In genomic region chr7:832968-833424, GRCh38 we compare ENCODE assay signal across 9 cellular contexts. TPM values are rescaled to one million over a fixed set of nuclear protein-coding genes. Genes with fewer than 3 reads are reported as not detected.
DNase-seq lines count a peak whose midpoint lies in the region; ATAC-seq, FAIRE-seq and TF ChIP-seq lines count a peak whose summit lies in the region.
"Had no signal": no experiment of that assay in that cellular context is flagged by ENCODE, and none has a peak within 500 bp of the region (broad histone marks: within the 10 kb centered on the region; RNA-seq: fewer than 3 reads in every experiment).

No MANE protein-coding gene starts in this region.

- TF ChIP-seq CTCF in RWPE2 (IDR thresholded peaks at IDR 0.05; ENCODE audit: poor library complexity, severe bottlenecking) (no peak), epithelial cell of esophagus (IDR thresholded peaks at IDR 0.05; ENCODE audit: insufficient read depth, low read depth, low read length, missing control alignments) (no peak), pancreas (IDR thresholded peaks at IDR 0.05) (no peak), progenitor cell of endocrine pancreas (IDR thresholded peaks at IDR 0.05; ENCODE audit: unreplicated experiment) (no peak)

- 0 out of 3 replicates have a peak, but pooled peaks have one; percentile 4 for ATAC-seq in RWPE2 (ENCODE audit: low read depth)
- no peak for ATAC-seq in pancreas

- POLR2A ChIA-PET in CD4-positive, alpha-beta memory T cell (lab: Charles Lee; ENCODE audit: partially characterized antibody) = interaction anchor here (1.1 to 3.1 kb wide), 6 partner anchors 16 to 229 kb away, joined by 3 to 50 read pairs (median 8); no protein-coding TSS in a partner anchor

- peaks cover 9 to 33% of the 10 kb centered on the region in 2 donors for H3K36me3 Mint-ChIP-seq in CD4-positive, alpha-beta memory T cell
- H3K36me3 Mint-ChIP-seq in progenitor cell of endocrine pancreas (ENCODE audit: insufficient read depth) = peaks cover 8% of the 10 kb centered on the region

- H3K27me3 Mint-ChIP-seq in CD4-positive, alpha-beta memory T cell = no peaks in the 10 kb centered on the region
- H3K27me3 Mint-ChIP-seq in progenitor cell of endocrine pancreas = no peaks in the 10 kb centered on the region

- H3K36me3 ChIP-seq in CD4-positive, alpha-beta memory T cell (ENCODE audit: insufficient read depth, low read length) = no peaks in the 10 kb centered on the region
- H3K36me3 ChIP-seq in RWPE2 (ENCODE audit: low read depth) (peaks cover 36% of the 10 kb centered on the region), pancreas (peaks cover 0 to 10% (median 0%) of the 10 kb centered on the region in 3 donors)

- intact Hi-C loops in CD4-positive, alpha-beta memory T cell (cut with micrococcal nuclease) = loop anchor here (1.0 kb wide), 3 partner anchors 17 to 47 kb away; no protein-coding TSS in a partner anchor
- intact Hi-C loops in pancreas (cut with DNase I) = no loop called here

- peaks cover 33 to 75% (median 52%) of the 10 kb centered on the region in 4 donors for H3K4me1 Mint-ChIP-seq in CD4-positive, alpha-beta memory T cell
- peaks cover 15% of the 10 kb centered on the region for H3K4me1 Mint-ChIP-seq in progenitor cell of endocrine pancreas (ENCODE audit: low read depth)

- no peaks in the 10 kb centered on the region for H3K27me3 ChIP-seq in CD4-positive, alpha-beta memory T cell (ENCODE audit: insufficient read depth, low read length)
- H3K27me3 ChIP-seq in RWPE2 (ENCODE audit: insufficient read depth, poor library complexity, severe bottlenecking) (no peaks in the 10 kb centered on the region), pancreas (no peaks in the 10 kb centered on the region)

- peak overlapping the region; percentile 81 to 91 (median 88) for H3K4me3 Mint-ChIP-seq in CD4-positive, alpha-beta memory T cell
- H3K4me3 Mint-ChIP-seq in progenitor cell of endocrine pancreas (ENCODE audit: low read depth) = no peak overlapping the region

- H3K4me1 ChIP-seq in CD4-positive, alpha-beta memory T cell (ENCODE audit: insufficient read depth, low read length) = peaks cover 41% of the 10 kb centered on the region
- H3K4me1 ChIP-seq in RWPE2 (ENCODE audit: insufficient read depth, poor library complexity, severe bottlenecking) (peaks cover 59% of the 10 kb centered on the region), pancreas (peaks cover 20 to 27% (median 27%) of the 10 kb centered on the region in 3 donors)

- peak overlapping the region; percentile 73 for H3K27ac ChIP-seq in CD4-positive, alpha-beta memory T cell (ENCODE audit: low read depth, low read length)
- H3K27ac ChIP-seq in RWPE2 (ENCODE audit: poor library complexity, severe bottlenecking) = peak overlapping the region; percentile 98
- H3K27ac ChIP-seq in pancreas = peak overlapping the region in 3 of 4 donors; percentile 60 to 93 (median 90)

- CTCF ChIA-PET in CD4-positive, alpha-beta memory T cell (lab: Charles Lee; ENCODE audit: partially characterized antibody) = interaction anchor here (0.9 to 2.6 kb wide), 5 partner anchors 9 to 50 kb away, joined by 3 to 21 read pairs (median 14); no protein-coding TSS in a partner anchor

- FAIRE-seq in pancreas (lab: Jason Lieb, UNC) = no peak

- H3K9me3 ChIP-seq in CD4-positive, alpha-beta memory T cell (ENCODE audit: control insufficient read depth in 1 of 2, low read length in 2 of 2) = no peaks in the 10 kb centered on the region
- H3K9me3 ChIP-seq in RWPE2 (ENCODE audit: severe bottlenecking) (no peaks in the 10 kb centered on the region), pancreas (no peaks in the 10 kb centered on the region)

- peak overlapping the region in 1 of 2 donors; percentile 19 for H3K4me3 ChIP-seq in CD4-positive, alpha-beta memory T cell (ENCODE audit: low read length in 2 of 2)
- peak overlapping the region; percentile 7 for H3K4me3 ChIP-seq in RWPE2 (ENCODE audit: severe bottlenecking)
- peak overlapping the region; percentile 1 for H3K4me3 ChIP-seq in epithelial cell of esophagus (ENCODE audit: low read length)
- H3K4me3 ChIP-seq in pancreas = no peak overlapping the region

- no peaks in the 10 kb centered on the region for H3K9me3 Mint-ChIP-seq in CD4-positive, alpha-beta memory T cell
- no peaks in the 10 kb centered on the region for H3K9me3 Mint-ChIP-seq in progenitor cell of endocrine pancreas (ENCODE audit: low read depth)

- DNase-seq in CD4-positive, alpha-beta memory T cell = no peak
- DNase-seq in RWPE2 (ENCODE audit: low spot score) = no peak
- DNase-seq in epithelial cell of esophagus (ENCODE audit: low read depth) = no peak
- DNase-seq in pancreas = peak in 1 of 6 donors; percentile 12
- DNase-seq in kidney tubule cell (ENCODE audit: low spot score) = no peak
- DNase-seq in NCI-H510A treated with DMSO at 0.1 percent for 48 hours (lab: John Stamatoyannopoulos, UW) = no peak
- DNase-seq in progenitor cell of endocrine pancreas (ENCODE audit: low spot score, unreplicated experiment) = no peak
- no peak for DNase-seq in germinal center (ENCODE audit: low spot score)
- DNase-seq: NCI-H1105 treated with DMSO at 0.1 percent for 48 hours had no signal

- H3K27ac Mint-ChIP-seq in CD4-positive, alpha-beta memory T cell = peak overlapping the region; percentile 96 to 99 (median 97)
- H3K27ac Mint-ChIP-seq in progenitor cell of endocrine pancreas = no peak overlapping the region

- 90 to 92% methylated on average over 15 of the region's 15 CpGs for WGBS in pancreas, 2 donors

RNA-seq across cellular contexts. Expression of gene SUN1, which starts 0.7 kb away (rescaled TPM):
- total RNA-seq in CD4-positive, alpha-beta memory T cell = 100 to 1,000 TPM; 198 to 210 TPM
- polyA plus RNA-seq in CD4-positive, alpha-beta memory T cell = 10 to 100 TPM; 53.7 to 63.3 TPM
- total RNA-seq in pancreas (10 to 100 TPM; 42.6 to 68.3 (median 52.5) TPM), progenitor cell of endocrine pancreas (152 and 157 TPM in 2 replicates)
- 10 to 100 TPM; 67.7 to 93.2 TPM for polyA plus RNA-seq in pancreas

RNA-seq across cellular contexts. Expression of gene GET4, which starts 43.4 kb away (rescaled TPM):
- total RNA-seq in CD4-positive, alpha-beta memory T cell = 10 to 100 TPM; 47.4 to 51.6 TPM
- 10 to 100 TPM; 22.0 to 28.7 TPM for polyA plus RNA-seq in CD4-positive, alpha-beta memory T cell
- total RNA-seq in pancreas (10 to 100 TPM; 13.1 to 23.8 (median 19.9) TPM), progenitor cell of endocrine pancreas (58.2 and 58.7 TPM in 2 replicates)
- 10 to 100 TPM; 52.6 to 94.5 TPM for polyA plus RNA-seq in pancreas

Comparison
In these comparisons a context has a peak if more than half of its experiments do, and no peak if none do; other contexts are left out.
1. H3K4me3 ChIP-seq: peak in RWPE2 (single experiment) and epithelial cell of esophagus (single experiment); none in pancreas (0 of 4).
2. Peak in every context shown above with its lines, with median percentiles within 50 percentile points of each other: H3K27ac ChIP-seq.